Comparison of ENCODE assay signal across 1 cellular context in genomic region chr5:177403826-177404640, GRCh38.
TF ChIP-seq lines count a peak whose summit lies in the region.

No MANE protein-coding gene starts in this region.

TF ChIP-seq in GM12878, 131 proteins besides CTCF, POLR2A, EP300 and RAD21 (continued from another document and continues in another):
- TF ChIP-seq ZNF592 (IDR thresholded peaks at IDR 0.05) (peak; percentile 64; the same call in 1 of the 2 replicates), NRF1 (conservative IDR thresholded peaks at IDR 0.05; ENCODE audit: low read depth, low read length) (no peak), TAF1 (IDR thresholded peaks at IDR 0.05; ENCODE audit: borderline replicate concordance, low read depth, low read length) (no peak), BMI1 (IDR thresholded peaks at IDR 0.05; ENCODE audit: borderline replicate concordance) (no peak), ZNF24 (IDR thresholded peaks at IDR 0.05) (no peak), TBL1XR1 (IDR thresholded peaks at IDR 0.05; ENCODE audit: low read depth, low read length) (0 out of 2 replicates have a peak, but pooled peaks have one; percentile 7), CUX1 (IDR thresholded peaks at IDR 0.05; ENCODE audit: insufficient replicate concordance, low read depth, low read length) (no peak), SUZ12 (IDR thresholded peaks at IDR 0.05; ENCODE audit: unreplicated experiment) (no peak), MTA3 (IDR thresholded peaks at IDR 0.05; ENCODE audit: borderline replicate concordance, low read length) (no peak), RELA (IDR thresholded peaks at IDR 0.05; ENCODE audit: borderline replicate concordance, partially characterized antibody) (peak; percentile 51), CHD4 (IDR thresholded peaks at IDR 0.05) (no peak), RAD51 (IDR thresholded peaks at IDR 0.05) (no peak), E4F1 (IDR thresholded peaks at IDR 0.05; ENCODE audit: borderline replicate concordance, partially characterized antibody) (no peak), SUPT20H (IDR thresholded peaks at IDR 0.05; ENCODE audit: borderline replicate concordance, control insufficient read depth, low read depth, low read length) (no peak), CBX3 (IDR thresholded peaks at IDR 0.05; ENCODE audit: borderline replicate concordance, low read depth) (no peak), ZBTB11 (CRISPR knock-in tag; IDR thresholded peaks at IDR 0.05) (no peak), E2F8 (IDR thresholded peaks at IDR 0.05; ENCODE audit: low read depth, partially characterized antibody) (no peak), PBX3 (IDR thresholded peaks at IDR 0.05; ENCODE audit: insufficient replicate concordance, low read depth, low read length) (no peak), SP1 (IDR thresholded peaks at IDR 0.05; ENCODE audit: low read depth, low read length) (peak; percentile 17), TCF12 (IDR thresholded peaks at IDR 0.05; ENCODE audit: low read depth, low read length) (no peak), NFIC (IDR thresholded peaks at IDR 0.05; ENCODE audit: low read depth, low read length) (no peak), HSF1 (IDR thresholded peaks at IDR 0.05; ENCODE audit: low read depth, low read length) (no peak), MLLT1 (IDR thresholded peaks at IDR 0.05) (no peak; the same call in 1 of the 2 replicates), SIN3A (IDR thresholded peaks at IDR 0.05; ENCODE audit: low read depth, low read length) (no peak), KDM1A (IDR thresholded peaks at IDR 0.05; ENCODE audit: borderline replicate concordance) (no peak), YY1 (IDR thresholded peaks at IDR 0.05; ENCODE audit: low read depth, low read length) (peak; percentile 92), MEF2A (IDR thresholded peaks at IDR 0.05; ENCODE audit: insufficient read depth, low read depth, low read length) (no peak), SMAD1 (IDR thresholded peaks at IDR 0.05; ENCODE audit: low read depth, partially characterized antibody) (peak; percentile 99), BACH1 (IDR thresholded peaks at IDR 0.05; ENCODE audit: borderline replicate concordance) (peak; percentile 76), ZNF384 (IDR thresholded peaks at IDR 0.05; ENCODE audit: borderline replicate concordance, low read depth, low read length) (no peak), KAT2A (conservative IDR thresholded peaks at IDR 0.05; ENCODE audit: control insufficient read depth, low read depth, low read length) (no peak), POLR2AphosphoS5 (IDR thresholded peaks at IDR 0.05; ENCODE audit: low read length) (no peak; the same call in 1 of the 2 replicates)
